8 cellular contexts compared by ENCODE assay signal in the genomic region with DNA sequence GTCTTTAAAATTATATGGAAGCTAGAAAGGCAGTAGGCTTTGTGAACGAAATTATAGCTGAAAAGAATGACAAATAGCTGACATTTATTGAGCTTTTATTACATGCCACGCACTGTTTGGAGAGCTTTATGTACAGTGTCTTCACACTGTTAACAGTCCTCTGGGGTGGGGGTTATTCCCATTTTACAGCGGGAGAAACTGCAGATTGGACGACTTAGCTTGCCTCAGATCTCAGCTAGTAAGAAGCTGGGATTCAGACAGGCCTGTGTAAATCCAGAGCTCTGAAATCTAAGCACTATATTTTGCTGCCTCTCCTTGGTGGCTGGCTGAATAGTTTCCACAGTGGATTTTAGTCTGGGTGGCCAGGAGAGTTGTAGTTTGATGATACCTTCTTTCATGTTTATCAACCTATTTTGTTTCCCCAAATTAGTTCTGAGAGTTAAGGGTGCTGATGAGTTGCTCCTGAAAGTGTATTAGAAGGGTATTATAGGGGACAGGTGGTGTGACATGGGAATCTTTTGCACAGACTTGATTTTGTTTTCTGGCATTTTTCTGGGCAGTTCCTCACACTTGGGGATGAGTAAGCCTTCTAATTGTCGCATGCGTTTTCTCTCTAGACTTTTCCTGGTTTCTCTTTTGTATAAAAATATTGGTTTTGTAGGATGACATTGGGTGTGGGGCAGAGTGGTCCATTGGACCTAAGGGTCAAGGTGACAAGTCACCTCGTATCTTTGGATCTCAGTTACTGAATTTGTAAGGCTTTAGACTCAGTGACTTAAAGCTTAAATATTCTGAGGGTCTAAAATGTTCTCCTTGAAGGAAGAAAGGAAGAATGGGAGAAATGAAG. TPM values are rescaled to one million over a fixed set of nuclear protein-coding genes. Genes with fewer than 3 reads are reported as not detected.
DNase-seq lines count a peak whose midpoint lies in the region; ATAC-seq and TF ChIP-seq lines count a peak whose summit lies in the region.

No MANE protein-coding gene starts in this region.

- no peaks in the 10 kb centered on the region for H3K9me3 ChIP-seq in mucosa of descending colon

- H3K36me3 ChIP-seq in mucosa of descending colon (ENCODE audit: low read depth): no peaks in the 10 kb centered on the region

- H3K4me1 ChIP-seq in mucosa of descending colon (ENCODE audit: low read depth): peaks cover 27% of the 10 kb centered on the region

- ATAC-seq in mucosa of descending colon (peak; percentile 9), HG02623 (IDR thresholded peaks at IDR 0.05; ENCODE audit: unreplicated experiment) (no peak)

- intact Hi-C loops in dorsolateral prefrontal cortex (cut with DNase I): loop anchor here (2.0 to 10.0 kb wide), 6 partner anchors 45 to 205 kb away; partner anchors contain the start of gene FARSB (in 1 of the 2)
- intact Hi-C loops in mucosa of descending colon (cut with DNase I, micrococcal nuclease): no loop called here

- TF ChIP-seq CTCF in dorsolateral prefrontal cortex (IDR thresholded peaks at IDR 0.05 in 54 of 56, conservative IDR thresholded peaks at IDR 0.05 in 2 of 56; ENCODE audit: low read depth in 1 of 56, partially characterized antibody in 56 of 56) (peak in 55 of 56 donors; percentile 11 to 68 (median 46)), mucosa of descending colon (IDR thresholded peaks at IDR 0.05) (no peak)

- peak overlapping the region in 56 of 59 donors; percentile 11 to 99 (median 95) for H3K27ac ChIP-seq in dorsolateral prefrontal cortex

- H3K4me3 ChIP-seq in dorsolateral prefrontal cortex (peak overlapping the region; percentile 61 to 99 (median 91)), mucosa of descending colon (no peak overlapping the region)

- DNase-seq in SIG-M5 treated with dmso at 0.1 percent for 504 hours (lab: John Stamatoyannopoulos, UW; ENCODE audit: unreplicated experiment) (peak; percentile 37), SIG-M5 (lab: John Stamatoyannopoulos, UW) (no peak), NCI-H748 treated with DMSO at 0.1 percent for 48 hours (lab: John Stamatoyannopoulos, UW) (peak; percentile 43), dorsolateral prefrontal cortex (peak in 1 of 10 donors; percentile 40), mucosa of descending colon (peak in 1 of 3 donors; percentile 40), cerebellar nuclear complex (lab: John Stamatoyannopoulos, UW) (no peak)
- no peak for DNase-seq in NK-92 treated with Interleukin-12 subunit alpha and Interleukin-12 subunit beta, amount 100 ng/mL, for 24 hours (lab: John Stamatoyannopoulos, UW)

- H3K27me3 ChIP-seq in dorsolateral prefrontal cortex: no peaks in the 10 kb centered on the region

RNA-seq across cellular contexts. Expression of gene ACSL3, which starts 1.5 kb away (rescaled TPM):
- 100 to 1,000 TPM in 118 of 120 experiments, 10 to 100 TPM in 2; 87.5 to 207 (median 154) TPM for total RNA-seq in dorsolateral prefrontal cortex
- total RNA-seq in mucosa of descending colon: 100 to 1,000 TPM in 1 of 3 donors, 10 to 100 TPM in 2; 77.2 to 108 (median 93.0) TPM

Comparison
In these comparisons a context has a peak if more than half of its experiments do, and no peak if none do; other contexts are left out.
1. DNase-seq: peak in SIG-M5 treated with dmso at 0.1 percent for 504 hours (single experiment) and NCI-H748 treated with DMSO at 0.1 percent for 48 hours (single experiment); none in SIG-M5 (single experiment), NK-92 treated with Interleukin-12 subunit alpha and Interleukin-12 subunit beta, amount 100 ng/mL, for 24 hours (single experiment) and cerebellar nuclear complex (0 of 2).
2. intact Hi-C loops: an anchor here in dorsolateral prefrontal cortex (2.0 to 10.0 kb wide); none called in mucosa of descending colon.